ENCODE assay signal across 1 cellular context in genomic region chr19:8361921-8362793, GRCh38.
TF ChIP-seq lines count a peak whose summit lies in the region.

No MANE protein-coding gene starts in this region.

TF ChIP-seq in GM12878, 131 proteins besides CTCF, POLR2A, EP300 and RAD21:
- TF ChIP-seq ASH2L (IDR thresholded peaks at IDR 0.05; ENCODE audit: borderline replicate concordance, low read depth) (no peak), RBBP5 (conservative IDR thresholded peaks at IDR 0.05) (no peak), ZNF24 (IDR thresholded peaks at IDR 0.05) (0 out of 2 replicates have a peak, but pooled peaks have one; percentile 51), SMARCA5 (IDR thresholded peaks at IDR 0.05) (no peak), PKNOX1 (IDR thresholded peaks at IDR 0.05) (peak; percentile 62; the same call in 1 of the 2 replicates)
